Comparison of ENCODE assay signal across 9 cellular contexts in the genomic region with DNA sequence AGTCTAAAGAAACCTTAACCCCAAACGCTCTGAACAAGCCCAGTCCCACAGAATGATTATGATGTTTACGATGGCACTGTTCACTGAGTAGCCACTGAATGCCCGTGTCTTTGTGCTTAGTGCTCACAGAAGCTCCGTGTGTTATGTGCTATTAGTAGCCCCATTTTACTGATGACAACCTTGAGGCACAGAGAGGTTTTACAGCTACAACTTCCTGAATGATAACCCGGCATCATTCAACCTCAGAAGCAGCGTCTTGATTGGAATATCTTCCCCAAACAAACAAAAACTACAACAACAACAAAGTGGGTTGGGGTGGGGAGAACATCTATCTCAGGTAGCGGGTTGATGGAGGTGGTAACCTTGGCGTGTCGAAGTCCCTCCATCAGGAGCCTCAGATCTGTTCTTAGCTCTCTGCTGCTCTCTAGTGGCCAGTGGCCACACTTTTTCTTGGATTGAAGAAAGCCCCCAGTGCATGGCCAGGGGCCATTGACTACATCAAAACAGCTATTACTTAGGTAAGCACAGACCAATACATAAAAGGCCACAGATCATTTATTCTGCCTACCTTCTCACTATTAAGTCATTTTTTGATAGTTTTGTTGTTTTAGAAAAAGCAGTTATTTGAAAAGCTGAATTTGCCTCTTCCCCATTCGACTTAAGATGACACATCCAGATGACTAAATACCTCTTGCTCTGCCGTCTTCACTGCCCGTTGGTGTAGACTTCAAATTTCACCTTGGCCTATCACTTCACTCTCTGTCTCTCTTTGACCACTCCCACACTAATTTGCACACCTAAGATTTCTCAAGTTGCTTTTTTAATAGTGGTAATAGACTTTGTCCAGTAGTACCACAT.
DNase-seq lines count a peak whose midpoint lies in the region; ATAC-seq and TF ChIP-seq lines count a peak whose summit lies in the region.
"Had no signal": no experiment of that assay in that cellular context is flagged by ENCODE, and none has a peak within 500 bp of the region (broad histone marks: within the 10 kb centered on the region; RNA-seq: fewer than 3 reads in every experiment).

No MANE protein-coding gene starts in this region.

- H3K4me3 Mint-ChIP-seq in glutamatergic neuron (ENCODE audit: unreplicated experiment) = no peak overlapping the region
- H3K4me3 Mint-ChIP-seq: T-helper 1 cell treated with Interleukin-12 subunit alpha and Interleukin-12 subunit beta and Interleukin-4 antibody, amounts not matched to agents 30 μg/mL and 1 μg/mL, for 36 hours had no signal

- ATAC-seq in GM18861 (IDR thresholded peaks at IDR 0.05; ENCODE audit: unreplicated experiment) (peak; percentile 90), HG03039 (IDR thresholded peaks at IDR 0.05; ENCODE audit: unreplicated experiment) (peak; percentile 87), sciatic nerve (peak; percentile 53)

- H3K27ac Mint-ChIP-seq in glutamatergic neuron (ENCODE audit: unreplicated experiment) = no peak overlapping the region
- H3K27ac Mint-ChIP-seq: T-helper 1 cell treated with Interleukin-12 subunit alpha and Interleukin-12 subunit beta and Interleukin-4 antibody, amounts not matched to agents 30 μg/mL and 1 μg/mL, for 36 hours had no signal

- DNase-seq in CMK (ENCODE audit: low read depth) = peak; percentile 20
- peak; percentile 74 for DNase-seq in NCI-H345 (lab: John Stamatoyannopoulos, UW)
- peak; percentile 52 to 53 for DNase-seq in activated T-cell treated with anti-CD3 and anti-CD28 coated beads, Interleukin-2, amount 50 U/mL, for 48 hours
- peak; percentile 75 for DNase-seq in glutamatergic neuron
- peak; percentile 70 for DNase-seq in sciatic nerve (ENCODE audit: low spot score)
- no peak for DNase-seq in GF-D8 (lab: John Stamatoyannopoulos, UW)

- H3K36me3 Mint-ChIP-seq in glutamatergic neuron (ENCODE audit: unreplicated experiment) = peaks cover 8% of the 10 kb centered on the region

- H3K9me3 Mint-ChIP-seq in glutamatergic neuron (ENCODE audit: unreplicated experiment) = peaks cover 8% of the 10 kb centered on the region

- intact Hi-C loops in sciatic nerve (cut with DNase I) = no loop called here

- TF ChIP-seq CTCF in glutamatergic neuron (IDR thresholded peaks at IDR 0.05; ENCODE audit: partially characterized antibody, unreplicated experiment) = peak; percentile 92

- H3K4me1 Mint-ChIP-seq in glutamatergic neuron (ENCODE audit: low read depth, unreplicated experiment) = no peaks in the 10 kb centered on the region

- H3K27me3 Mint-ChIP-seq in glutamatergic neuron (ENCODE audit: unreplicated experiment) = no peaks in the 10 kb centered on the region
